8 cellular contexts compared by ENCODE assay signal in the genomic region with DNA sequence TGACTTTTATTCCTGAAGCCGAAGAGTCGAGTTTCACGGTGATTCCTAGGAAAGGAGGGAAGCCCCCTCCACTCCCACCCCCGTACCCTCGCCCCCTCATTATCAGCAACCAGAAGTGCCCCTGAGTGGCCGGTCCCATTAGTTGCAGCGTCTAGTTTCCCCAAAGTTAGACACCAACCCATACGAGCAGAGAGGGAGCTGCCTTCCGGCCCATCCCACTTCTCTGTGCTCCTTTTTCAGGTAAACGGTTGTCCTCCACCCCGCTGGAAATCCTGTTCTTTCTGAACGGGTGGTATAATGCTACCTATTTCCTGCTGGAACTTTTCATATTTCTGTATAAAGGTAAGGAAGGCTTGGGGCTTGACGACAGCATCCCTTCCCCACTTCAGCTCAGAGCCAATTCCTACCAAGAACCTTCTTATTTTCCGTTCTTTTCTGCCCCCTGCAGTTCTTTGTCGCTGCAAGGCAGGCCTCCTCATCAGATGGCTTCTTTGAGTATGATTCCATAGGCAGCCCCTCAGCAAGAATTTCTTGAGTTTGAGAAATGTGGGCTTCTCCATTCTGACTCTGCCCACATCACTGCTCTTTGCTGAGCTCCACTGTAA. TPM values are rescaled to one million over a fixed set of nuclear protein-coding genes. Genes with fewer than 3 reads are reported as not detected.
DNase-seq lines count a peak whose midpoint lies in the region; ATAC-seq, FAIRE-seq and TF ChIP-seq lines count a peak whose summit lies in the region.

No MANE protein-coding gene starts in this region.

- H3K9ac ChIP-seq in GM12878 (ENCODE audit: control insufficient read depth, insufficient read depth, low read length): peak overlapping the region; percentile 72

- ATAC-seq in GM12878 (peak; percentile 64), GM19463 (IDR thresholded peaks at IDR 0.05; ENCODE audit: unreplicated experiment) (no peak), GM18873 (IDR thresholded peaks at IDR 0.05; ENCODE audit: low FRiP score, unreplicated experiment) (no peak)
- peak; percentile 35 for ATAC-seq in stimulated activated memory B cell treated with anti-CD40 and anti-IgM and Interleukin-4, amounts not matched to agents 10 μg/mL and 1 μg/mL and 100 μg/mL, for 72 hours

- H2AFZ ChIP-seq in GM12878 (ENCODE audit: control insufficient read depth, low read depth, low read length): peak overlapping the region; percentile 96

- peak overlapping the region; percentile 89 for H3K4me3 ChIP-seq in GM12878

- peak overlapping the region; percentile 93 for H3K4me2 ChIP-seq in GM12878 (ENCODE audit: control insufficient read depth, insufficient read depth)

- RAD21 ChIA-PET in GM12878 (lab: Charles Lee; ENCODE audit: unreplicated experiment): interaction anchor here (0.7 to 5.0 kb wide), 13 partner anchors 9 to 141 kb away, joined by 3 to 88 read pairs (median 4); partner anchors contain the start of genes CPSF7, CYB561A3, SDHAF2 and TMEM138

- no peaks in the 10 kb centered on the region for H3K9me3 Mint-ChIP-seq in stimulated activated memory B cell treated with anti-CD40 and anti-IgM and Interleukin-4, amounts not matched to agents 10 μg/mL and 1 μg/mL and 100 μg/mL, for 72 hours

- TF ChIP-seq RAD21 in GM12878 (IDR thresholded peaks at IDR 0.05; ENCODE audit: insufficient read depth, low read depth, low read length): peak; percentile 41; the same call in 1 of the 2 replicates

- TSS peak; percentile 82 for BruUV-seq in GM12878 (replicated peaks; lab: Mats Ljungman, UMichigan)

- H3K79me2 ChIP-seq in GM12878 (ENCODE audit: control insufficient read depth, insufficient read depth, low read length): no peaks in the 10 kb centered on the region

- TF ChIP-seq CTCF in GM12878 (IDR thresholded peaks at IDR 0.05 in 2 of 3, conservative IDR thresholded peaks at IDR 0.05 in 1 of 3; ENCODE audit: control insufficient read depth in 2 of 3, extremely low read depth in 1 of 3, insufficient read depth in 1 of 3, low read depth in 3 of 3, low read length in 3 of 3): peak; percentile 18 to 53 (median 26); a peak in 5 of 6 replicates

- H4K20me1 ChIP-seq in GM12878 (ENCODE audit: control insufficient read depth, insufficient read depth): no peaks in the 10 kb centered on the region

- no peak for TF ChIP-seq POLR2A in GM12878 (IDR thresholded peaks at IDR 0.05; ENCODE audit: low read depth, low read length)

- H3K4me1 ChIP-seq in GM12878 (ENCODE audit: control insufficient read depth, insufficient read depth, low read length): peaks cover 4% of the 10 kb centered on the region

- WGBS in GM12878 (ENCODE audit: insufficient coverage, insufficient replicate concordance, low lambda C conversion rate, missing lambda C conversion rate): 23% methylated on average over 15 of the region's 15 CpGs

- H3K27ac Mint-ChIP-seq in stimulated activated memory B cell treated with anti-CD40 and anti-IgM and Interleukin-4, amounts not matched to agents 10 μg/mL and 1 μg/mL and 100 μg/mL, for 72 hours: peak overlapping the region; percentile 99

- CTCF ChIA-PET in GM12878 (lab: Yijun Ruan, JAX): interaction anchor here (0.8 to 6.3 kb wide), 31 partner anchors 9 to 630 kb away, joined by 3 to 113 read pairs (median 4); partner anchors contain the start of genes CPSF7, SDHAF2, TMEM109 and VWCE

- H3K27me3 Mint-ChIP-seq in stimulated activated memory B cell treated with anti-CD40 and anti-IgM and Interleukin-4, amounts not matched to agents 10 μg/mL and 1 μg/mL and 100 μg/mL, for 72 hours: no peaks in the 10 kb centered on the region

- peak; percentile 11 for DNase-seq in stimulated activated CD4-positive, alpha-beta T cell treated with anti-CD3 and anti-CD28 coated beads, Interleukin-4, amount 100 ng/mL, for 1 hour
- DNase-seq in stimulated activated CD4-positive, alpha-beta T cell treated with anti-CD3 and anti-CD28 coated beads, Interleukin-15, amount 100 ng/mL, for 24 hours: no peak
- DNase-seq in NCI-H2227 treated with DMSO at 0.1 percent for 48 hours (lab: John Stamatoyannopoulos, UW): peak; percentile 39
- no peak for DNase-seq in GM12878 (ENCODE audit: low read depth, low spot score)
- DNase-seq in inferior parietal cortex (ENCODE audit: extremely low spot score): peak; percentile 19

- H3K4me3 Mint-ChIP-seq in stimulated activated memory B cell treated with anti-CD40 and anti-IgM and Interleukin-4, amounts not matched to agents 10 μg/mL and 1 μg/mL and 100 μg/mL, for 72 hours: peak overlapping the region; percentile 97

- H3K36me3 ChIP-seq in GM12878 (ENCODE audit: control insufficient read depth in 2 of 2, insufficient read depth in 2 of 2, low read length in 1 of 2): peaks cover 0 to 7% of the 10 kb centered on the region in 2 experiments; a peak in 2 of 4 replicates

- in situ Hi-C loops in GM12878 (cut with MboI): loop anchor here (5.0 kb wide), 1 partner anchor 136 kb away; no protein-coding TSS in a partner anchor

- peaks cover 21% of the 10 kb centered on the region for H3K36me3 Mint-ChIP-seq in stimulated activated memory B cell treated with anti-CD40 and anti-IgM and Interleukin-4, amounts not matched to agents 10 μg/mL and 1 μg/mL and 100 μg/mL, for 72 hours

- intact Hi-C loops in GM12878 (cut with micrococcal nuclease; ENCODE audit: unreplicated experiment): loop anchor here (2.0 kb wide), 1 partner anchor 56 kb away; no protein-coding TSS in a partner anchor

- FAIRE-seq in GM12878 (lab: Jason Lieb, UNC): no peak

- POLR2A ChIA-PET in GM12878 (lab: Charles Lee): interaction anchor here (0.6 to 4.3 kb wide), 9 partner anchors 9 to 1371 kb away, joined by 3 to 32 read pairs (median 7); partner anchors contain the start of genes CPSF7, CYB561A3, DDB1 and SDHAF2

- peak overlapping the region; percentile 39; the same call in 1 of the 2 replicates for H3K27ac ChIP-seq in GM12878 (ENCODE audit: control insufficient read depth, insufficient read depth)

- H3K4me1 Mint-ChIP-seq in stimulated activated memory B cell treated with anti-CD40 and anti-IgM and Interleukin-4, amounts not matched to agents 10 μg/mL and 1 μg/mL and 100 μg/mL, for 72 hours: peaks cover 24% of the 10 kb centered on the region

- no peak for TF ChIP-seq EP300 in GM12878 (IDR thresholded peaks at IDR 0.05; ENCODE audit: borderline replicate concordance in 1 of 2, control insufficient read depth in 1 of 2, low read depth in 2 of 2, low read length in 2 of 2)

- H3K27me3 ChIP-seq in GM12878 (replicated peaks in 1 of 2; ENCODE audit: control insufficient read depth in 2 of 2, insufficient read depth in 2 of 2, low read length in 1 of 2): no peaks in the 10 kb centered on the region

- SMC1A ChIA-PET in GM12878 (lab: Charles Lee; ENCODE audit: uncharacterized antibody, unreplicated experiment): interaction anchor here (0.8 to 7.1 kb wide), 20 partner anchors 8 to 562 kb away, joined by 3 to 80 read pairs (median 4); partner anchors contain the start of genes CPSF7, DDB1, SDHAF2 and TKFC

- H3K9me3 ChIP-seq in GM12878 (replicated peaks; ENCODE audit: control insufficient read depth, insufficient read depth, low read length): no peaks in the 10 kb centered on the region

RNA-seq across cellular contexts. Expression of gene TMEM216, which starts 0.7 kb away (rescaled TPM):
- 9.8 and 11.8 TPM in 2 replicates for total RNA-seq in GM12878 (2013; cell fraction: nucleolus; rRNA removed)
- total RNA-seq in GM12878 (2014; rRNA removed) (10.2 and 11.3 TPM in 2 replicates), GM12878 (2014; rRNA removed; fragmentation: Illumina TruSeq; extraction: Trizol) (9.3 and 10.2 TPM in 2 replicates), GM12878 (2021) (6.4 and 7.8 TPM in 2 replicates)
- 15.9 TPM for polyA plus RNA-seq in GM12878 (2011; ENCODE audit: low read depth)
- polyA plus RNA-seq in GM12878 (2011; rRNA removed) (32.1 and 40.2 TPM in 2 replicates), GM12878 (2014; fragmentation: Illumina TruSeq; extraction: Trizol) (17.3 and 20.4 TPM in 2 replicates), GM12878 (2014; fragmentation: Nextera tagmentation; extraction: Ambion mirVana) (10 to 100 TPM; 25.6 to 40.7 TPM), GM12878 (2014; rRNA removed) (16.0 and 19.1 TPM in 2 replicates), GM12878 (2016; fragmentation: Nextera tagmentation; extraction: Ambion mirVana) (10 to 100 TPM; 21.1 to 24.7 TPM)
- polyA plus RNA-seq in GM12878 (2011; cell fraction: cytosol; rRNA removed): 39.1 and 47.3 TPM in 2 replicates
- 16.9 and 21.4 TPM in 2 replicates for polyA plus RNA-seq in GM12878 (2011; cell fraction: nucleus; rRNA removed)
- 13.2 and 14.2 TPM in 2 replicates for polyA plus RNA-seq in GM12878 (2012)
- 22.0 and 30.9 TPM in 2 replicates for polyA minus RNA-seq in GM12878 (2011; rRNA and poly(A)+ RNA removed)
- 2.4 and 2.8 TPM in 2 replicates for polyA minus RNA-seq in GM12878 (2011; cell fraction: cytosol; rRNA and poly(A)+ RNA removed)
- 5.8 and 6.6 TPM in 2 replicates for polyA minus RNA-seq in GM12878 (2011; cell fraction: nucleus; rRNA and poly(A)+ RNA removed)

RNA-seq across cellular contexts. Expression of gene TMEM138, which starts 30.9 kb away (rescaled TPM):
- total RNA-seq in GM12878 (2013; cell fraction: nucleolus; rRNA removed): 115 and 125 TPM in 2 replicates
- total RNA-seq in GM12878 (2014; rRNA removed): 28.5 and 30.1 TPM in 2 replicates
- 37.4 and 43.0 TPM in 2 replicates for total RNA-seq in GM12878 (2014; rRNA removed; fragmentation: Illumina TruSeq; extraction: Trizol)
- total RNA-seq in GM12878 (2021): 44.5 and 47.6 TPM in 2 replicates
- polyA plus RNA-seq in GM12878 (2011; ENCODE audit: low read depth): 21.0 TPM
- polyA plus RNA-seq in GM12878 (2011; rRNA removed): 93.6 and 116 TPM in 2 replicates
- 80.1 and 99.6 TPM in 2 replicates for polyA plus RNA-seq in GM12878 (2011; cell fraction: cytosol; rRNA removed)
- 139 and 147 TPM in 2 replicates for polyA plus RNA-seq in GM12878 (2011; cell fraction: nucleus; rRNA removed)
- polyA plus RNA-seq in GM12878 (2012): 27.0 and 33.6 TPM in 2 replicates
- 72.8 and 82.6 TPM in 2 replicates for polyA plus RNA-seq in GM12878 (2014; fragmentation: Illumina TruSeq; extraction: Trizol)
- polyA plus RNA-seq in GM12878 (2014; fragmentation: Nextera tagmentation; extraction: Ambion mirVana): 10 to 100 TPM; 64.2 to 87.2 TPM
- polyA plus RNA-seq in GM12878 (2014; rRNA removed): 46.4 and 48.2 TPM in 2 replicates
- 10 to 100 TPM; 83.5 to 86.3 TPM for polyA plus RNA-seq in GM12878 (2016; fragmentation: Nextera tagmentation; extraction: Ambion mirVana)
- 88.5 and 94.5 TPM in 2 replicates for polyA minus RNA-seq in GM12878 (2011; rRNA and poly(A)+ RNA removed)
- polyA minus RNA-seq in GM12878 (2011; cell fraction: cytosol; rRNA and poly(A)+ RNA removed): 14.8 and 15.4 TPM in 2 replicates
- polyA minus RNA-seq in GM12878 (2011; cell fraction: nucleus; rRNA and poly(A)+ RNA removed): 45.6 and 97.5 TPM in 2 replicates

RNA-seq across cellular contexts. Expression of gene CYB561A3, which starts 31.4 kb away (rescaled TPM):
- 48.1 and 52.7 TPM in 2 replicates for total RNA-seq in GM12878 (2013; cell fraction: nucleolus; rRNA removed)
- total RNA-seq in GM12878 (2014; rRNA removed) (77.2 and 84.6 TPM in 2 replicates), GM12878 (2014; rRNA removed; fragmentation: Illumina TruSeq; extraction: Trizol) (46.7 and 48.2 TPM in 2 replicates), GM12878 (2021) (76.0 and 92.2 TPM in 2 replicates)
- polyA plus RNA-seq in GM12878 (2011; ENCODE audit: low read depth): 49.0 TPM
- polyA plus RNA-seq in GM12878 (2011; rRNA removed) (26.7 and 44.9 TPM in 2 replicates), GM12878 (2014; fragmentation: Illumina TruSeq; extraction: Trizol) (36.7 and 76.4 TPM in 2 replicates), GM12878 (2014; fragmentation: Nextera tagmentation; extraction: Ambion mirVana) (10 to 100 TPM; 40.1 to 53.5 TPM), GM12878 (2014; rRNA removed) (72.4 and 81.2 TPM in 2 replicates), GM12878 (2016; fragmentation: Nextera tagmentation; extraction: Ambion mirVana) (100 to 1,000 TPM; 152 to 169 TPM)
- 126 and 132 TPM in 2 replicates for polyA plus RNA-seq in GM12878 (2011; cell fraction: cytosol; rRNA removed)
- polyA plus RNA-seq in GM12878 (2011; cell fraction: nucleus; rRNA removed): 177 and 190 TPM in 2 replicates
- polyA plus RNA-seq in GM12878 (2012): 55.0 and 57.5 TPM in 2 replicates
- 77.8 and 92.3 TPM in 2 replicates for polyA minus RNA-seq in GM12878 (2011; rRNA and poly(A)+ RNA removed)
- 23.7 and 27.0 TPM in 2 replicates for polyA minus RNA-seq in GM12878 (2011; cell fraction: cytosol; rRNA and poly(A)+ RNA removed)
- polyA minus RNA-seq in GM12878 (2011; cell fraction: nucleus; rRNA and poly(A)+ RNA removed): 22.0 and 42.0 TPM in 2 replicates

RNA-seq across cellular contexts. Expression of gene CPSF7, which starts 36.7 kb away (rescaled TPM):
- total RNA-seq in GM12878 (2013; cell fraction: nucleolus; rRNA removed): 149 and 155 TPM in 2 replicates
- total RNA-seq in GM12878 (2014; rRNA removed): 31.8 TPM in 2 replicates
- 41.9 and 42.4 TPM in 2 replicates for total RNA-seq in GM12878 (2014; rRNA removed; fragmentation: Illumina TruSeq; extraction: Trizol)
- 80.2 and 89.0 TPM in 2 replicates for total RNA-seq in GM12878 (2021)
- 40.8 TPM for polyA plus RNA-seq in GM12878 (2011; ENCODE audit: low read depth)
- polyA plus RNA-seq in GM12878 (2011; rRNA removed): 37.9 and 61.6 TPM in 2 replicates
- polyA plus RNA-seq in GM12878 (2011; cell fraction: cytosol; rRNA removed): 63.8 TPM in 2 replicates
- polyA plus RNA-seq in GM12878 (2011; cell fraction: nucleus; rRNA removed): 174 and 211 TPM in 2 replicates
- polyA plus RNA-seq in GM12878 (2012): 54.7 and 57.2 TPM in 2 replicates
- 93.1 and 107 TPM in 2 replicates for polyA plus RNA-seq in GM12878 (2014; fragmentation: Illumina TruSeq; extraction: Trizol)
- 10 to 100 TPM; 14.9 to 21.9 TPM for polyA plus RNA-seq in GM12878 (2014; fragmentation: Nextera tagmentation; extraction: Ambion mirVana)
- 65.9 and 66.8 TPM in 2 replicates for polyA plus RNA-seq in GM12878 (2014; rRNA removed)
- 10 to 100 TPM; 60.3 to 67.0 TPM for polyA plus RNA-seq in GM12878 (2016; fragmentation: Nextera tagmentation; extraction: Ambion mirVana)
- polyA minus RNA-seq in GM12878 (2011; rRNA and poly(A)+ RNA removed): 52.6 and 53.3 TPM in 2 replicates
- polyA minus RNA-seq in GM12878 (2011; cell fraction: cytosol; rRNA and poly(A)+ RNA removed): 38.6 and 42.8 TPM in 2 replicates
- polyA minus RNA-seq in GM12878 (2011; cell fraction: nucleus; rRNA and poly(A)+ RNA removed): 34.1 and 55.6 TPM in 2 replicates

RNA-seq across cellular contexts. Expression of gene SDHAF2, which starts 36.8 kb away (rescaled TPM):
- 103 and 139 TPM in 2 replicates for total RNA-seq in GM12878 (2013; cell fraction: nucleolus; rRNA removed)
- total RNA-seq in GM12878 (2014; rRNA removed) (64.9 and 66.8 TPM in 2 replicates), GM12878 (2014; rRNA removed; fragmentation: Illumina TruSeq; extraction: Trizol) (30.6 and 32.5 TPM in 2 replicates), GM12878 (2021) (42.5 and 42.6 TPM in 2 replicates)
- polyA plus RNA-seq in GM12878 (2011; ENCODE audit: low read depth): 46.6 TPM
- polyA plus RNA-seq in GM12878 (2011; rRNA removed) (76.0 and 92.1 TPM in 2 replicates), GM12878 (2014; fragmentation: Illumina TruSeq; extraction: Trizol) (38.0 and 52.2 TPM in 2 replicates), GM12878 (2014; fragmentation: Nextera tagmentation; extraction: Ambion mirVana) (100 to 1,000 TPM; 155 to 160 TPM), GM12878 (2014; rRNA removed) (70.2 and 72.0 TPM in 2 replicates), GM12878 (2016; fragmentation: Nextera tagmentation; extraction: Ambion mirVana) (10 to 100 TPM; 86.4 to 93.5 TPM)
- polyA plus RNA-seq in GM12878 (2011; cell fraction: cytosol; rRNA removed): 120 and 128 TPM in 2 replicates
- polyA plus RNA-seq in GM12878 (2011; cell fraction: nucleus; rRNA removed): 47.5 and 49.8 TPM in 2 replicates
- 42.5 and 46.1 TPM in 2 replicates for polyA plus RNA-seq in GM12878 (2012)
- 89.0 and 101 TPM in 2 replicates for polyA minus RNA-seq in GM12878 (2011; rRNA and poly(A)+ RNA removed)
- 17.9 and 42.6 TPM in 2 replicates for polyA minus RNA-seq in GM12878 (2011; cell fraction: cytosol; rRNA and poly(A)+ RNA removed)
- polyA minus RNA-seq in GM12878 (2011; cell fraction: nucleus; rRNA and poly(A)+ RNA removed): 45.3 and 79.5 TPM in 2 replicates

Comparison
In these comparisons a context has a peak if more than half of its experiments do, and no peak if none do; other contexts are left out.
1. DNase-seq: peak in stimulated activated CD4-positive, alpha-beta T cell treated with anti-CD3 and anti-CD28 coated beads, Interleukin-4, amount 100 ng/mL, for 1 hour (single experiment), NCI-H2227 treated with DMSO at 0.1 percent for 48 hours (single experiment) and inferior parietal cortex (single experiment); none in stimulated activated CD4-positive, alpha-beta T cell treated with anti-CD3 and anti-CD28 coated beads, Interleukin-15, amount 100 ng/mL, for 24 hours (single experiment) and GM12878 (single experiment).
2. ATAC-seq: peak in GM12878 (single experiment) and stimulated activated memory B cell treated with anti-CD40 and anti-IgM and Interleukin-4, amounts not matched to agents 10 μg/mL and 1 μg/mL and 100 μg/mL, for 72 hours (single experiment); none in GM19463 (single experiment) and GM18873 (single experiment).